ENCODE assay signal across 18 cellular contexts in the genomic region with DNA sequence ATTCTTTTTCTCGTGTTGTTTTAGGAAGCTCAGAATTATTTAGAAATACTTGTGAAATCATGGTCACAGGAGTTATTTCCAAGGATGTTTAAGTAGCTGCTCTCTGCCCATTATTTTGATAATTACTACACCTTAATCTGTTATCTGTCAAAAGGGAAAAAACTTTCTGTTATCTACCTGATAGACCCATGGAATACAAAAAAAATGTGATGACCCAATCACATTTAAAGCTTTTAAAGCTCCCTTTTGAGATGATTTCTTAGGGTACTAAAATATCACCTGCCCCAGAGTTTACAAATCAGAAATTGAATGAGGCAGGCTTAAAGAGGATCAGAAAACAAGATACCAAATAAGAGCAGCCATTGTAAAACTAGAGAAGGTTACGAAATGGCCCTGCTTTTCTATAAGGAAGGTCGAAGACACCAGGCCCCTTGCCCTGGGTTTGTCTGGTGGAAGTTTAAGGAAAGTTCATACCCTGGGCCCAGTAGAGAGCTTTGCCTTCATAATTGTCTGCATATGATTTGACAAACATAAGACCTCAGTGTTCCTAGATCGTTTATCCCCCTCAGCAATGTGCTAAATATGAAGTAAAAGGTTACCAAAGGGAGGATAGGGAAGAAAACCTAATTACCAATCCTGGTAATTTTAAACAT.
DNase-seq lines count a peak whose midpoint lies in the region; ATAC-seq and TF ChIP-seq lines count a peak whose summit lies in the region.
"Had no signal": no experiment of that assay in that cellular context is flagged by ENCODE, and none has a peak within 500 bp of the region (broad histone marks: within the 10 kb centered on the region; RNA-seq: fewer than 3 reads in every experiment).

No MANE protein-coding gene starts in this region.

- DNase-seq in RWPE2 (ENCODE audit: low spot score) (no peak), immature natural killer cell (no peak), stomach (no peak), T-helper 1 cell (no peak)
- DNase-seq: activated CD8-positive, alpha-beta T cell treated with anti-CD3 and anti-CD28 coated beads, Interleukin-2, amount 10 ng/mL, durations not matched to agents 7 days and 5 days; activated naive CD4-positive, alpha-beta T cell treated with anti-CD3 and anti-CD28 coated beads, Interleukin-2, amount 10 ng/mL, durations not matched to agents 7 days and 5 days; caudate nucleus; hypothalamus; NCI-H2029 treated with DMSO at 0.1 percent for 48 hours; SIG-M5; small intestine; substantia nigra had no signal

- peaks cover 2 to 8% (median 3%) of the 10 kb centered on the region in 3 donors for H3K27me3 Mint-ChIP-seq in immature natural killer cell (ENCODE audit: low read depth in 3 of 3)
- H3K27me3 Mint-ChIP-seq: activated naive CD4-positive, alpha-beta T cell treated with anti-CD3 and anti-CD28 coated beads, Interleukin-2, amount 10 ng/mL, durations not matched to agents 7 days and 5 days; B cell had no signal

- no peaks in the 10 kb centered on the region for H3K27me3 ChIP-seq in RWPE2 (ENCODE audit: insufficient read depth, poor library complexity, severe bottlenecking)
- H3K27me3 ChIP-seq in stomach = no peaks in the 10 kb centered on the region

- peaks cover 0 to under 1% (median 0%) of the 10 kb centered on the region in 3 donors for H3K36me3 Mint-ChIP-seq in immature natural killer cell
- H3K36me3 Mint-ChIP-seq: activated naive CD4-positive, alpha-beta T cell treated with anti-CD3 and anti-CD28 coated beads, Interleukin-2, amount 10 ng/mL, durations not matched to agents 7 days and 5 days had no signal

- ATAC-seq in RWPE2 (ENCODE audit: low read depth) (no peak), HG03439 (IDR thresholded peaks at IDR 0.05; ENCODE audit: unreplicated experiment) (no peak), esophagus mucosa (no peak), GM19035 (IDR thresholded peaks at IDR 0.05; ENCODE audit: unreplicated experiment) (no peak)
- ATAC-seq: activated CD8-positive, alpha-beta T cell treated with anti-CD3 and anti-CD28 coated beads, Interleukin-2, amount 10 ng/mL, durations not matched to agents 7 days and 5 days had no signal

- no peak for TF ChIP-seq CTCF in HEK293 (tag by site-specific recombination; IDR thresholded peaks at IDR 0.05)
- TF ChIP-seq CTCF in RWPE2 (IDR thresholded peaks at IDR 0.05; ENCODE audit: poor library complexity, severe bottlenecking) = no peak
- no peak for TF ChIP-seq CTCF in stomach (IDR thresholded peaks at IDR 0.05)

- peak overlapping the region; percentile 81 to 97 (median 94) for H3K27ac Mint-ChIP-seq in immature natural killer cell
- H3K27ac Mint-ChIP-seq: activated naive CD4-positive, alpha-beta T cell treated with anti-CD3 and anti-CD28 coated beads, Interleukin-2, amount 10 ng/mL, durations not matched to agents 7 days and 5 days; B cell had no signal

- peak overlapping the region; percentile 2; the same call in 1 of the 2 replicates for H3K27ac ChIP-seq in HEK293 (ENCODE audit: extremely low read depth, low read depth, low read length)
- peak overlapping the region; percentile 45 for H3K27ac ChIP-seq in RWPE2 (ENCODE audit: poor library complexity, severe bottlenecking)
- peak overlapping the region in 4 of 5 donors; percentile 63 to 81 (median 79) for H3K27ac ChIP-seq in stomach

- no peak for TF ChIP-seq EP300 in stomach (IDR thresholded peaks at IDR 0.05)

- H3K4me3 ChIP-seq in HEK293 (ENCODE audit: low read depth, low read length) (no peak overlapping the region), RWPE2 (ENCODE audit: severe bottlenecking) (no peak overlapping the region), stomach (no peak overlapping the region)
- H3K4me3 ChIP-seq: HAP-1 had no signal

- POLR2A ChIA-PET in HEK293 (lab: Yijun Ruan, JAX) = no interaction called here

- WGBS in stomach, 5 donors = 65 to 86% (median 79%) methylated on average over 4 of the region's 4 CpGs

- H3K4me1 ChIP-seq in HEK293 (ENCODE audit: control insufficient read depth, insufficient read depth, low read length) = peaks cover 61% of the 10 kb centered on the region
- H3K4me1 ChIP-seq in RWPE2 (ENCODE audit: insufficient read depth, poor library complexity, severe bottlenecking) = peaks cover 20% of the 10 kb centered on the region
- peaks cover 23 to 64% (median 44%) of the 10 kb centered on the region in 4 donors for H3K4me1 ChIP-seq in stomach

- H3K9me3 ChIP-seq in HEK293 (ENCODE audit: control insufficient read depth, insufficient read depth, low read depth, low read length) (no peaks in the 10 kb centered on the region), RWPE2 (ENCODE audit: severe bottlenecking) (no peaks in the 10 kb centered on the region), stomach (no peaks in the 10 kb centered on the region)
- H3K9me3 ChIP-seq: HAP-1 had no signal

- TF ChIP-seq POLR2A in stomach (IDR thresholded peaks at IDR 0.05) = no peak

- CTCF ChIA-PET in HEK293 (lab: Yijun Ruan, JAX) = interaction anchor here (0.5 to 1.3 kb wide), 2 partner anchors 14 to 529 kb away, joined by 3 to 5 read pairs; no protein-coding TSS in a partner anchor

- intact Hi-C loops in stomach (cut with DNase I; ENCODE audit: low total_unique reads) = no loop called here

- no peak overlapping the region for H3K4me3 Mint-ChIP-seq in immature natural killer cell
- H3K4me3 Mint-ChIP-seq: activated CD8-positive, alpha-beta T cell treated with anti-CD3 and anti-CD28 coated beads, Interleukin-2, amount 10 ng/mL, durations not matched to agents 7 days and 5 days; activated naive CD4-positive, alpha-beta T cell treated with anti-CD3 and anti-CD28 coated beads, Interleukin-2, amount 10 ng/mL, durations not matched to agents 7 days and 5 days; B cell had no signal

- H3K36me3 ChIP-seq in HEK293 (ENCODE audit: control insufficient read depth in 2 of 2, insufficient read depth in 1 of 2, low read length in 2 of 2) (no peaks in the 10 kb centered on the region), RWPE2 (ENCODE audit: low read depth) (no peaks in the 10 kb centered on the region), stomach (no peaks in the 10 kb centered on the region)
- H3K36me3 ChIP-seq: HAP-1 had no signal

- peaks cover 31 to 50% of the 10 kb centered on the region in 2 donors for H3K4me1 Mint-ChIP-seq in immature natural killer cell

- H3K9me3 Mint-ChIP-seq in immature natural killer cell = no peaks in the 10 kb centered on the region
- H3K9me3 Mint-ChIP-seq: activated naive CD4-positive, alpha-beta T cell treated with anti-CD3 and anti-CD28 coated beads, Interleukin-2, amount 10 ng/mL, durations not matched to agents 7 days and 5 days had no signal

TF ChIP-seq in HEK293, 187 proteins besides CTCF, POLR2A, EP300 and RAD21:
- TF ChIP-seq, protein P1, sequence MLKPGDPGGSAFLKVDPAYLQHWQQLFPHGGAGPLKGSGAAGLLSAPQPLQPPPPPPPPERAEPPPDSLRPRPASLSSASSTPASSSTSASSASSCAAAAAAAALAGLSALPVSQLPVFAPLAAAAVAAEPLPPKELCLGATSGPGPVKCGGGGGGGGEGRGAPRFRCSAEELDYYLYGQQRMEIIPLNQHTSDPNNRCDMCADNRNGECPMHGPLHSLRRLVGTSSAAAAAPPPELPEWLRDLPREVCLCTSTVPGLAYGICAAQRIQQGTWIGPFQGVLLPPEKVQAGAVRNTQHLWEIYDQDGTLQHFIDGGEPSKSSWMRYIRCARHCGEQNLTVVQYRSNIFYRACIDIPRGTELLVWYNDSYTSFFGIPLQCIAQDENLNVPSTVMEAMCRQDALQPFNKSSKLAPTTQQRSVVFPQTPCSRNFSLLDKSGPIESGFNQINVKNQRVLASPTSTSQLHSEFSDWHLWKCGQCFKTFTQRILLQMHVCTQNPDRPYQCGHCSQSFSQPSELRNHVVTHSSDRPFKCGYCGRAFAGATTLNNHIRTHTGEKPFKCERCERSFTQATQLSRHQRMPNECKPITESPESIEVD (tag by site-specific recombination; IDR thresholded peaks at IDR 0.05) = peak; percentile 45
- TF ChIP-seq ZNF311 (tag by site-specific recombination; IDR thresholded peaks at IDR 0.05; ENCODE audit: borderline replicate concordance) (no peak), ZNF426 (tag by site-specific recombination; IDR thresholded peaks at IDR 0.05) (0 out of 2 replicates have a peak, but pooled peaks have one; percentile 7)

Comparison
In these comparisons a context has a peak if more than half of its experiments do, and no peak if none do; other contexts are left out.
1. H3K27ac ChIP-seq: peak in every context shown above with its lines; median percentile 79 in stomach; 45 in RWPE2; 2 in HEK293.